Comparison of ENCODE assay signal across 1 cellular context in genomic region chr15:39397883-39398282, GRCh38.
TF ChIP-seq lines count a peak whose summit lies in the region.

No MANE protein-coding gene starts in this region.

TF ChIP-seq in GM12878, 131 proteins besides CTCF, POLR2A, EP300 and RAD21 (continued from another document):
- TF ChIP-seq E2F8 (IDR thresholded peaks at IDR 0.05; ENCODE audit: low read depth, partially characterized antibody) (no peak), IKZF1 (conservative IDR thresholded peaks at IDR 0.05) (no peak), BCL11A (IDR thresholded peaks at IDR 0.05; ENCODE audit: low read depth, low read length) (no peak), ETV6 (conservative IDR thresholded peaks at IDR 0.05 in 1 of 2, IDR thresholded peaks at IDR 0.05 in 1 of 2; ENCODE audit: borderline replicate concordance in 1 of 2, low read depth in 1 of 2) (no peak), RBBP5 (conservative IDR thresholded peaks at IDR 0.05) (no peak), ATF3 (IDR thresholded peaks at IDR 0.05; ENCODE audit: borderline replicate concordance, extremely low read depth, low read depth, low read length) (no peak), JUND (IDR thresholded peaks at IDR 0.05; ENCODE audit: low read depth, low read length) (no peak), RFX5 (IDR thresholded peaks at IDR 0.05; ENCODE audit: low read depth, low read length) (no peak), EED (IDR thresholded peaks at IDR 0.05; ENCODE audit: low read depth) (no peak), KDM1A (IDR thresholded peaks at IDR 0.05; ENCODE audit: borderline replicate concordance) (no peak), RAD51 (IDR thresholded peaks at IDR 0.05) (no peak), BMI1 (IDR thresholded peaks at IDR 0.05; ENCODE audit: borderline replicate concordance) (no peak), LARP7 (IDR thresholded peaks at IDR 0.05) (no peak)
- TF ChIP-seq, protein P1, sequence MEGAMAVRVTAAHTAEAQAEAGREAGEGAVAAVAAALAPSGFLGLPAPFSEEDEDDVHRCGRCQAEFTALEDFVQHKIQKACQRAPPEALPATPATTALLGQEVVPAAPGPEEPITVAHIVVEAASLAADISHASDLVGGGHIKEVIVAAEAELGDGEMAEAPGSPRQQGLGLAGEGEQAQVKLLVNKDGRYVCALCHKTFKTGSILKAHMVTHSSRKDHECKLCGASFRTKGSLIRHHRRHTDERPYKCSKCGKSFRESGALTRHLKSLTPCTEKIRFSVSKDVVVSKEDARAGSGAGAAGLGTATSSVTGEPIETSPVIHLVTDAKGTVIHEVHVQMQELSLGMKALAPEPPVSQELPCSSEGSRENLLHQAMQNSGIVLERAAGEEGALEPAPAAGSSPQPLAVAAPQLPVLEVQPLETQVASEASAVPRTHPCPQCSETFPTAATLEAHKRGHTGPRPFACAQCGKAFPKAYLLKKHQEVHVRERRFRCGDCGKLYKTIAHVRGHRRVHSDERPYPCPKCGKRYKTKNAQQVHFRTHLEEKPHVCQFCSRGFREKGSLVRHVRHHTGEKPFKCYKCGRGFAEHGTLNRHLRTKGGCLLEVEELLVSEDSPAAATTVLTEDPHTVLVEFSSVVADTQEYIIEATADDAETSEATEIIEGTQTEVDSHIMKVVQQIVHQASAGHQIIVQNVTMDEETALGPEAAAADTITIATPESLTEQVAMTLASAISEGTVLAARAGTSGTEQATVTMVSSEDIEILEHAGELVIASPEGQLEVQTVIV (IDR thresholded peaks at IDR 0.05; ENCODE audit: borderline replicate concordance, partially characterized antibody) = no peak
TF ChIP-seq in GM12878: peak in this region for 0.
